Comparison of ENCODE assay signal across 15 cellular contexts in the genomic region with DNA sequence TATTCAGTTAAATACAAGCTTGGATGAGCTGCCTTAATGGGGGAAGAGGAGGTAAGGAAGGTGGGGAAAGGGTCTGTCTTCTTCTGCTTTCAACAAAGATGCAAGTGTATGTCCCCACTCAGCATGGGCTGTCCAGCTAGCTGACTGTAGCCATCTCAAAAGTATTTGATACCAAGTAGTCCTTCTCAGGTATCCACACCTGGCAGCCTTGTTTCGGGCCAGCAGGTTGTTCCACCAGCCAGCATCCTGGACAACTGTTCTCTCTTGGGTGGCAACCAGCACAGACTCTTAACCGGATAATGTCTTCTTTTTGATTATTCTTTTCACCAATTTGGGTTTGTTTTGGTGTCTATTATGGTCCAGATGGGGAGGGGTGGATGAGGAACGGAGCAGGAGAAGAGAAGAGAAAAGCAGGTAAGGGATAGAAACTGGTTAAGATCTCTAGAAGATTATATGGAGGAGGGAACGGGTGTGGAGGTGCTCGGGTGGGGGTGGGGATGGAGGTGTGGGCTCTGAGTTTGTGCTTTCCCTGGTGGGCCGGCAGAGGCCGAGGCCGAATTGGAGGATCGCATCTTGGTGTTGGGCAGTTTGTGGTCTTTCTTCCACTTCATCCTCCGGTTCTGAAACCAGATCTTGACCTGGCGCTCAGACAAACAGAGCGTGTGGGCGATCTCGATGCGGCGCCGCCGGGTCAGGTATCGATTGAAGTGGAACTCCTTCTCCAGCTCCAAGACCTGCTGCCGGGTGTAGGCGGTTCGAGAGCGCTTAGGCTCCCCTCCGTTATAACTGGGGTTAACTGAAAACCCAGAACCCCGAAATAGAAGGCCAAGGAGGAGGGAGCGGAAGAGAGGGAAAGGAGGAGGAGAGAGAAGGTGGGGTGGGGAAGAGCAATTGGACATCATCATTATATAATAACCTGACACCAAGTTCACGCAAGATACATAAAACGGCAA. TPM values are rescaled to one million over a fixed set of nuclear protein-coding genes. Genes with fewer than 3 reads are reported as not detected.
DNase-seq lines count a peak whose midpoint lies in the region; ATAC-seq and TF ChIP-seq lines count a peak whose summit lies in the region.
"Had no signal": no experiment of that assay in that cellular context is flagged by ENCODE, and none has a peak within 500 bp of the region (broad histone marks: within the 10 kb centered on the region; RNA-seq: fewer than 3 reads in every experiment).

No MANE protein-coding gene starts in this region.

- TF ChIP-seq CTCF in natural killer cell (IDR thresholded peaks at IDR 0.05), result no peak

- DNase-seq in natural killer cell (no peak), naive B cell (no peak), NCI-H524 (lab: John Stamatoyannopoulos, UW) (no peak), HCEC 1CT (no peak), NCI-H2171 (lab: John Stamatoyannopoulos, UW) (no peak)
- no peak for DNase-seq in natural killer cell treated with Interleukin-12 subunit alpha and Interleukin-12 subunit beta and Interleukin-15 and Interleukin-18, amount 100 ng/mL, for 72 hours (ENCODE audit: low spot score)
- DNase-seq in central memory CD4-positive, alpha-beta T cell, result no peak
- DNase-seq: activated CD8-positive, alpha-beta T cell treated with anti-CD3 and anti-CD28 coated beads for 36 hours; AML-193; anterior cingulate cortex; foreskin fibroblast; NCI-H2107; SIG-M5; trophoblast cell had no signal

- H3K27ac Mint-ChIP-seq in natural killer cell, result no peak overlapping the region
- H3K27ac Mint-ChIP-seq in natural killer cell treated with Interleukin-12 subunit alpha and Interleukin-12 subunit beta and Interleukin-15 and Interleukin-18, amount 100 ng/mL, for 72 hours, result peak overlapping the region in 1 of 2 donors; percentile 43
- no peak overlapping the region for H3K27ac Mint-ChIP-seq in naive B cell
- H3K27ac Mint-ChIP-seq: activated CD8-positive, alpha-beta T cell treated with anti-CD3 and anti-CD28 coated beads for 36 hours had no signal

- H3K27ac ChIP-seq in esophagus (ENCODE audit: low read depth in 2 of 2, low read length in 1 of 2), result peak overlapping the region; percentile 92 to 93

- H3K4me3 Mint-ChIP-seq in natural killer cell (peak overlapping the region; percentile 37), naive B cell (peak overlapping the region in 6 of 8 donors; percentile 23 to 85 (median 66))
- no peak overlapping the region for H3K4me3 Mint-ChIP-seq in natural killer cell treated with Interleukin-12 subunit alpha and Interleukin-12 subunit beta and Interleukin-15 and Interleukin-18, amount 100 ng/mL, for 72 hours
- H3K4me3 Mint-ChIP-seq: activated CD8-positive, alpha-beta T cell treated with anti-CD3 and anti-CD28 coated beads for 36 hours had no signal

- H3K9me3 ChIP-seq in esophagus (ENCODE audit: control insufficient read depth in 2 of 2, insufficient read depth in 1 of 2, low read depth in 1 of 2, low read length in 1 of 2), result no peaks in the 10 kb centered on the region

- H3K36me3 ChIP-seq in esophagus (ENCODE audit: control insufficient read depth in 2 of 2, insufficient read depth in 2 of 2, low read length in 1 of 2), result no peaks in the 10 kb centered on the region

- intact Hi-C loops in natural killer cell (cut with micrococcal nuclease), result no loop called here

- peak overlapping the region; percentile 84 to 85 for H3K4me3 ChIP-seq in esophagus (ENCODE audit: low read depth in 1 of 2, low read length in 2 of 2)

- H3K36me3 Mint-ChIP-seq in natural killer cell, result no peaks in the 10 kb centered on the region
- no peaks in the 10 kb centered on the region for H3K36me3 Mint-ChIP-seq in natural killer cell treated with Interleukin-12 subunit alpha and Interleukin-12 subunit beta and Interleukin-15 and Interleukin-18, amount 100 ng/mL, for 72 hours
- H3K36me3 Mint-ChIP-seq in naive B cell, result no peaks in the 10 kb centered on the region

- 24 to 34% methylated on average over 28 of the region's 28 CpGs for WGBS in esophagus, 2 donors

- H3K4me1 Mint-ChIP-seq in natural killer cell, result no peaks in the 10 kb centered on the region
- peaks cover 4 to 7% of the 10 kb centered on the region in 2 donors for H3K4me1 Mint-ChIP-seq in natural killer cell treated with Interleukin-12 subunit alpha and Interleukin-12 subunit beta and Interleukin-15 and Interleukin-18, amount 100 ng/mL, for 72 hours (ENCODE audit: low read depth in 2 of 2)
- no peaks in the 10 kb centered on the region for H3K4me1 Mint-ChIP-seq in naive B cell

- H3K27me3 Mint-ChIP-seq in natural killer cell (ENCODE audit: low read depth in 2 of 2) (peaks cover 23 to 32% of the 10 kb centered on the region in 2 donors), naive B cell (peaks cover 29 to 81% (median 79%) of the 10 kb centered on the region in 3 donors)
- H3K27me3 Mint-ChIP-seq in natural killer cell treated with Interleukin-12 subunit alpha and Interleukin-12 subunit beta and Interleukin-15 and Interleukin-18, amount 100 ng/mL, for 72 hours, result peaks cover 28 to 60% of the 10 kb centered on the region in 2 donors

- no peaks in the 10 kb centered on the region for H3K9me3 Mint-ChIP-seq in natural killer cell
- no peaks in the 10 kb centered on the region for H3K9me3 Mint-ChIP-seq in natural killer cell treated with Interleukin-12 subunit alpha and Interleukin-12 subunit beta and Interleukin-15 and Interleukin-18, amount 100 ng/mL, for 72 hours
- peaks cover 0 to 3% (median 0%) of the 10 kb centered on the region in 7 donors for H3K9me3 Mint-ChIP-seq in naive B cell
- H3K9me3 Mint-ChIP-seq: activated CD8-positive, alpha-beta T cell treated with anti-CD3 and anti-CD28 coated beads for 36 hours had no signal

- H3K27me3 ChIP-seq in esophagus (ENCODE audit: control insufficient read depth in 1 of 2, insufficient read depth in 2 of 2, low read length in 2 of 2), result no peaks in the 10 kb centered on the region

- ATAC-seq in natural killer cell, result no peak
- no peak for ATAC-seq in natural killer cell treated with Interleukin-12 subunit alpha and Interleukin-12 subunit beta and Interleukin-15 and Interleukin-18, amount 100 ng/mL, for 72 hours
- ATAC-seq in naive B cell (ENCODE audit: low read depth in 2 of 2), result no peak
- ATAC-seq: activated CD8-positive, alpha-beta T cell treated with anti-CD3 and anti-CD28 coated beads for 36 hours had no signal

- H3K4me1 ChIP-seq in esophagus (ENCODE audit: control insufficient read depth in 2 of 2, insufficient read depth in 2 of 2, low read length in 1 of 2), result peaks cover 0 to 3% of the 10 kb centered on the region in 2 donors

RNA-seq across cellular contexts. Expression of a gene that starts 1.5 kb away (rescaled TPM):
- 1 to 10 TPM in 1 of 3 donors, under 1 TPM in 2; 0.52 to 2.1 (median 0.63) TPM for total RNA-seq in natural killer cell
- total RNA-seq in natural killer cell treated with Interleukin-12 subunit alpha and Interleukin-12 subunit beta and Interleukin-15 and Interleukin-18, amount 100 ng/mL, for 72 hours, result under 1 TPM in 1 of 2 donors, not detected in 1; 0.55 TPM
- polyA plus RNA-seq in esophagus (1 to 10 TPM; 7.6 to 8.6 TPM), naive B cell (ENCODE audit: low read depth in 6 of 6) (not detected)

RNA-seq across cellular contexts. Expression of a gene that starts 14.4 kb away (rescaled TPM):
- 10 to 100 TPM in 1 of 3 donors, under 1 TPM in 2; 0.29 to 13.0 (median 0.52) TPM for total RNA-seq in natural killer cell
- total RNA-seq in natural killer cell treated with Interleukin-12 subunit alpha and Interleukin-12 subunit beta and Interleukin-15 and Interleukin-18, amount 100 ng/mL, for 72 hours, result under 1 TPM; 0.33 to 0.64 TPM
- 1 to 10 TPM; 1.7 to 3.5 TPM for polyA plus RNA-seq in esophagus
- not detected for polyA plus RNA-seq in naive B cell (ENCODE audit: low read depth in 6 of 6)
- total RNA-seq: activated CD8-positive, alpha-beta T cell treated with anti-CD3 and anti-CD28 coated beads for 36 hours had no signal

RNA-seq across cellular contexts. Expression of a gene that starts 18.5 kb away (rescaled TPM):
- under 1 TPM; 0.28 to 0.65 (median 0.43) TPM for total RNA-seq in natural killer cell
- under 1 TPM in 1 of 2 donors, not detected in 1; 0.81 TPM for total RNA-seq in natural killer cell treated with Interleukin-12 subunit alpha and Interleukin-12 subunit beta and Interleukin-15 and Interleukin-18, amount 100 ng/mL, for 72 hours
- polyA plus RNA-seq in esophagus, result under 1 TPM; 0.19 to 0.69 TPM
- polyA plus RNA-seq in naive B cell (ENCODE audit: low read depth in 6 of 6), result not detected
- total RNA-seq: activated CD8-positive, alpha-beta T cell treated with anti-CD3 and anti-CD28 coated beads for 36 hours had no signal

RNA-seq across cellular contexts. Expression of a gene that starts 23.3 kb away (rescaled TPM):
- under 1 TPM; 0.32 to 0.78 (median 0.35) TPM for total RNA-seq in natural killer cell
- not detected for total RNA-seq in natural killer cell treated with Interleukin-12 subunit alpha and Interleukin-12 subunit beta and Interleukin-15 and Interleukin-18, amount 100 ng/mL, for 72 hours
- 1 to 10 TPM; 3.3 to 4.3 TPM for polyA plus RNA-seq in esophagus
- not detected for polyA plus RNA-seq in naive B cell (ENCODE audit: low read depth in 6 of 6)
- total RNA-seq: activated CD8-positive, alpha-beta T cell treated with anti-CD3 and anti-CD28 coated beads for 36 hours had no signal

RNA-seq across cellular contexts. Expression of a gene that starts 26.6 kb away (rescaled TPM):
- not detected for total RNA-seq in natural killer cell
- not detected for total RNA-seq in natural killer cell treated with Interleukin-12 subunit alpha and Interleukin-12 subunit beta and Interleukin-15 and Interleukin-18, amount 100 ng/mL, for 72 hours
- polyA plus RNA-seq in esophagus (1 to 10 TPM; 1.8 to 2.3 TPM), naive B cell (ENCODE audit: low read depth in 6 of 6) (not detected)
- total RNA-seq: activated CD8-positive, alpha-beta T cell treated with anti-CD3 and anti-CD28 coated beads for 36 hours had no signal
